In the genomic region with DNA sequence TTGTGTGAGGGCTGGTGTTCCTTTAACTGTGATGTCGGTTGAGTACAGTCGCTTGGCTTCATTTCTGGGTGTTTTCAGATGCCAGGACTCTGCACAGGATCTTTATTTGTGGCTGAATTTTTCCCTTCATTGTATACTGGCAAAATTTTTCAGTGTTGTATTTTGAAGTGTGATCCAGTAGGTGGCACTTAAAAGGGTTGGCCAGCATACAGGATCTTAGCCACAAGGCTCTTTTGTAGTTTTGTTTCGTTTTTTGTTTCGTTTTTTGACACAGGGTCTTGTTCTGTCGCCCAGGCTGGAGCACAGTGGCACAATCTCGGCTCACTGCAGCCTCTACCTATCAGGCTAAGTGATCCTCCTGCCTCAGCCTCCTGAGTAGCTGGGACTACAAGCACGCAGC, we compare ENCODE assay signal across 15 cellular contexts. TPM values are rescaled to one million over a fixed set of nuclear protein-coding genes. Genes with fewer than 3 reads are reported as not detected.
DNase-seq lines count a peak whose midpoint lies in the region; ATAC-seq and TF ChIP-seq lines count a peak whose summit lies in the region.
"Had no signal": no experiment of that assay in that cellular context is flagged by ENCODE, and none has a peak within 500 bp of the region (broad histone marks: within the 10 kb centered on the region; RNA-seq: fewer than 3 reads in every experiment).

No MANE protein-coding gene starts in this region.

- H3K4me3 ChIP-seq in Jurkat, Clone E6-1 (ENCODE audit: low read length), result no peak overlapping the region
- H3K4me3 ChIP-seq: prostate gland, tibial nerve had no signal

- H3K4me1 Mint-ChIP-seq in activated CD4-positive, alpha-beta T cell treated with anti-CD3 and anti-CD28 coated beads, Interleukin-2, amount 10 ng/mL, durations not matched to agents 24 days and 14 days, result peaks cover 7% of the 10 kb centered on the region
- H3K4me1 Mint-ChIP-seq in natural killer cell treated with Interleukin-12 subunit alpha and Interleukin-12 subunit beta and Interleukin-15 and Interleukin-18, amount 100 ng/mL, for 72 hours (ENCODE audit: low read depth in 2 of 2), result peaks cover 6 to 17% of the 10 kb centered on the region in 2 donors
- no peaks in the 10 kb centered on the region for H3K4me1 Mint-ChIP-seq in nephron progenitor cell
- H3K4me1 Mint-ChIP-seq: activated T-helper 17 cell treated with anti-CD3 and anti-CD28 coated beads, Interleukin-2, amount 50 U/mL, for 72 hours; central memory CD8-positive, alpha-beta T cell had no signal

- peaks cover 15% of the 10 kb centered on the region for H3K27me3 Mint-ChIP-seq in activated CD4-positive, alpha-beta T cell treated with anti-CD3 and anti-CD28 coated beads, Interleukin-2, amount 10 ng/mL, durations not matched to agents 24 days and 14 days
- H3K27me3 Mint-ChIP-seq in natural killer cell treated with Interleukin-12 subunit alpha and Interleukin-12 subunit beta and Interleukin-15 and Interleukin-18, amount 100 ng/mL, for 72 hours, result peaks cover 7 to 9% of the 10 kb centered on the region in 2 donors
- H3K27me3 Mint-ChIP-seq in nephron progenitor cell (ENCODE audit: low read depth, poor library complexity), result peaks cover 6% of the 10 kb centered on the region

- peak overlapping the region; percentile 39 for H3K4me3 Mint-ChIP-seq in activated CD4-positive, alpha-beta T cell treated with anti-CD3 and anti-CD28 coated beads, Interleukin-2, amount 10 ng/mL, durations not matched to agents 24 days and 14 days
- peak overlapping the region; percentile 50 for H3K4me3 Mint-ChIP-seq in natural killer cell treated with Interleukin-12 subunit alpha and Interleukin-12 subunit beta and Interleukin-15 and Interleukin-18, amount 100 ng/mL, for 72 hours
- H3K4me3 Mint-ChIP-seq in nephron progenitor cell, result no peak overlapping the region
- H3K4me3 Mint-ChIP-seq: activated T-helper 17 cell treated with anti-CD3 and anti-CD28 coated beads, Interleukin-2, amount 50 U/mL, for 72 hours; central memory CD8-positive, alpha-beta T cell had no signal

- H3K27ac Mint-ChIP-seq in activated CD4-positive, alpha-beta T cell treated with anti-CD3 and anti-CD28 coated beads, Interleukin-2, amount 10 ng/mL, durations not matched to agents 24 days and 14 days, result no peak overlapping the region
- peak overlapping the region; percentile 46 to 82 for H3K27ac Mint-ChIP-seq in natural killer cell treated with Interleukin-12 subunit alpha and Interleukin-12 subunit beta and Interleukin-15 and Interleukin-18, amount 100 ng/mL, for 72 hours
- H3K27ac Mint-ChIP-seq in nephron progenitor cell, result no peak overlapping the region
- H3K27ac Mint-ChIP-seq: activated T-helper 17 cell treated with anti-CD3 and anti-CD28 coated beads, Interleukin-2, amount 50 U/mL, for 72 hours had no signal

- no peak for TF ChIP-seq CTCF in nephron progenitor cell (IDR thresholded peaks at IDR 0.05)

- H3K9me3 Mint-ChIP-seq in activated CD4-positive, alpha-beta T cell treated with anti-CD3 and anti-CD28 coated beads, Interleukin-2, amount 10 ng/mL, durations not matched to agents 24 days and 14 days, result no peaks in the 10 kb centered on the region
- H3K9me3 Mint-ChIP-seq in natural killer cell treated with Interleukin-12 subunit alpha and Interleukin-12 subunit beta and Interleukin-15 and Interleukin-18, amount 100 ng/mL, for 72 hours, result no peaks in the 10 kb centered on the region
- peaks cover 79% of the 10 kb centered on the region for H3K9me3 Mint-ChIP-seq in nephron progenitor cell
- H3K9me3 Mint-ChIP-seq: activated T-helper 17 cell treated with anti-CD3 and anti-CD28 coated beads, Interleukin-2, amount 50 U/mL, for 72 hours; central memory CD8-positive, alpha-beta T cell had no signal

- intact Hi-C loops in activated CD4-positive, alpha-beta T cell treated with anti-CD3 and anti-CD28 coated beads, Interleukin-2, amount 10 ng/mL, durations not matched to agents 24 days and 14 days (cut with micrococcal nuclease), result loop anchor here (10.0 kb wide), 1 partner anchor 252 kb away; no protein-coding TSS in a partner anchor

- ATAC-seq in SK-N-SH treated with all-trans-retinoic acid at 6 μM for 48 hours (peak; percentile 63), GM21619 (IDR thresholded peaks at IDR 0.05; ENCODE audit: unreplicated experiment) (no peak)
- peak; percentile 86 to 94 for ATAC-seq in natural killer cell treated with Interleukin-12 subunit alpha and Interleukin-12 subunit beta and Interleukin-15 and Interleukin-18, amount 100 ng/mL, for 72 hours
- ATAC-seq: activated T-helper 17 cell treated with anti-CD3 and anti-CD28 coated beads, Interleukin-2, amount 50 U/mL, for 72 hours had no signal

- DNase-seq in activated CD4-positive, alpha-beta T cell treated with anti-CD3 and anti-CD28 coated beads, Interleukin-2, amount 10 ng/mL, durations not matched to agents 24 days and 14 days, result peak; percentile 73
- no peak for DNase-seq in activated CD4-positive, alpha-beta T cell treated with anti-CD3 and anti-CD28 coated beads, Interleukin-2, amount 50 U/mL, for 1 hour
- DNase-seq in Jurkat, Clone E6-1 (ENCODE audit: low read depth, low spot score), result peak; percentile 54
- peak; percentile 73 for DNase-seq in natural killer cell treated with Interleukin-12 subunit alpha and Interleukin-12 subunit beta and Interleukin-15 and Interleukin-18, amount 100 ng/mL, for 72 hours (ENCODE audit: low spot score)
- DNase-seq in HCEC 1CT (no peak), nephron progenitor cell (no peak)
- DNase-seq: NCI-H446, T1000 had no signal

- no peaks in the 10 kb centered on the region for H3K36me3 Mint-ChIP-seq in activated CD4-positive, alpha-beta T cell treated with anti-CD3 and anti-CD28 coated beads, Interleukin-2, amount 10 ng/mL, durations not matched to agents 24 days and 14 days (ENCODE audit: low read depth)
- H3K36me3 Mint-ChIP-seq in natural killer cell treated with Interleukin-12 subunit alpha and Interleukin-12 subunit beta and Interleukin-15 and Interleukin-18, amount 100 ng/mL, for 72 hours, result no peaks in the 10 kb centered on the region
- no peaks in the 10 kb centered on the region for H3K36me3 Mint-ChIP-seq in nephron progenitor cell (ENCODE audit: low read depth)

TF ChIP-seq in SK-N-SH treated with all-trans-retinoic acid at 6 μM for 48 hours, 23 proteins besides CTCF, POLR2A, EP300 and RAD21 (continues in another document):
- TF ChIP-seq ZNF8 (CRISPR knock-in tag; IDR thresholded peaks at IDR 0.05) (no peak), ZC3H10 (CRISPR knock-in tag; IDR thresholded peaks at IDR 0.05) (no peak), CSRNP3 (CRISPR knock-in tag; IDR thresholded peaks at IDR 0.05) (no peak), TCF4 (CRISPR knock-in tag; IDR thresholded peaks at IDR 0.05; ENCODE audit: borderline replicate concordance) (no peak), POU6F1 (CRISPR knock-in tag; IDR thresholded peaks at IDR 0.05; ENCODE audit: borderline replicate concordance, low read depth) (no peak), CSDC2 (CRISPR knock-in tag; IDR thresholded peaks at IDR 0.05) (no peak), BACH2 (CRISPR knock-in tag; IDR thresholded peaks at IDR 0.05; ENCODE audit: borderline replicate concordance) (no peak)

RNA-seq across cellular contexts. Expression of gene FCAR, which starts 8.7 kb away (rescaled TPM):
- total RNA-seq in activated CD4-positive, alpha-beta T cell treated with anti-CD3 and anti-CD28 coated beads, Interleukin-2, amount 10 ng/mL, durations not matched to agents 24 days and 14 days, result not detected in 2 replicates
- polyA plus RNA-seq in Jurkat, Clone E6-1 (2012; ENCODE audit: insufficient read depth, insufficient read length), result not detected
- not detected for total RNA-seq in natural killer cell treated with Interleukin-12 subunit alpha and Interleukin-12 subunit beta and Interleukin-15 and Interleukin-18, amount 100 ng/mL, for 72 hours
- total RNA-seq: activated T-helper 17 cell treated with anti-CD3 and anti-CD28 coated beads, Interleukin-2, amount 50 U/mL, for 72 hours; fibroblast of villous mesenchyme; prostate gland had no signal

RNA-seq across cellular contexts. Expression of gene NCR1, which starts 23.2 kb away (rescaled TPM):
- not detected in 2 replicates for total RNA-seq in activated CD4-positive, alpha-beta T cell treated with anti-CD3 and anti-CD28 coated beads, Interleukin-2, amount 10 ng/mL, durations not matched to agents 24 days and 14 days
- not detected for polyA plus RNA-seq in Jurkat, Clone E6-1 (2012; ENCODE audit: insufficient read depth, insufficient read length)
- total RNA-seq in natural killer cell treated with Interleukin-12 subunit alpha and Interleukin-12 subunit beta and Interleukin-15 and Interleukin-18, amount 100 ng/mL, for 72 hours, result 100 to 1,000 TPM in 1 of 2 donors, 10 to 100 TPM in 1; 81.6 to 253 TPM
- total RNA-seq: activated T-helper 17 cell treated with anti-CD3 and anti-CD28 coated beads, Interleukin-2, amount 50 U/mL, for 72 hours; fibroblast of villous mesenchyme had no signal

RNA-seq across cellular contexts. Expression of gene KIR3DL2, which starts 32.5 kb away (rescaled TPM):
- 0.47 and 0.52 TPM in 2 replicates for total RNA-seq in activated CD4-positive, alpha-beta T cell treated with anti-CD3 and anti-CD28 coated beads, Interleukin-2, amount 10 ng/mL, durations not matched to agents 24 days and 14 days
- polyA plus RNA-seq in Jurkat, Clone E6-1 (2012; ENCODE audit: insufficient read depth, insufficient read length), result not detected
- 10 to 100 TPM; 10.3 to 51.2 TPM for total RNA-seq in natural killer cell treated with Interleukin-12 subunit alpha and Interleukin-12 subunit beta and Interleukin-15 and Interleukin-18, amount 100 ng/mL, for 72 hours
- total RNA-seq: fibroblast of villous mesenchyme, prostate gland, tibial nerve had no signal

RNA-seq across cellular contexts. Expression of gene KIR2DS4, which starts 50.3 kb away (rescaled TPM):
- total RNA-seq in activated CD4-positive, alpha-beta T cell treated with anti-CD3 and anti-CD28 coated beads, Interleukin-2, amount 10 ng/mL, durations not matched to agents 24 days and 14 days, result not detected in 2 replicates
- not detected for polyA plus RNA-seq in Jurkat, Clone E6-1 (2012; ENCODE audit: insufficient read depth, insufficient read length)
- total RNA-seq in natural killer cell treated with Interleukin-12 subunit alpha and Interleukin-12 subunit beta and Interleukin-15 and Interleukin-18, amount 100 ng/mL, for 72 hours, result 10 to 100 TPM; 15.7 to 28.7 TPM
- total RNA-seq: activated T-helper 17 cell treated with anti-CD3 and anti-CD28 coated beads, Interleukin-2, amount 50 U/mL, for 72 hours; fibroblast of villous mesenchyme; tibial nerve had no signal

Comparison
In these comparisons a context has a peak if more than half of its experiments do, and no peak if none do; other contexts are left out.
1. DNase-seq: peak in activated CD4-positive, alpha-beta T cell treated with anti-CD3 and anti-CD28 coated beads, Interleukin-2, amount 10 ng/mL, durations not matched to agents 24 days and 14 days (single experiment), Jurkat, Clone E6-1 (single experiment) and natural killer cell treated with Interleukin-12 subunit alpha and Interleukin-12 subunit beta and Interleukin-15 and Interleukin-18, amount 100 ng/mL, for 72 hours (single experiment); none in activated CD4-positive, alpha-beta T cell treated with anti-CD3 and anti-CD28 coated beads, Interleukin-2, amount 50 U/mL, for 1 hour (single experiment), HCEC 1CT (single experiment) and nephron progenitor cell (single experiment).
2. H3K27ac Mint-ChIP-seq: peak in natural killer cell treated with Interleukin-12 subunit alpha and Interleukin-12 subunit beta and Interleukin-15 and Interleukin-18, amount 100 ng/mL, for 72 hours (2 of 2); none in activated CD4-positive, alpha-beta T cell treated with anti-CD3 and anti-CD28 coated beads, Interleukin-2, amount 10 ng/mL, durations not matched to agents 24 days and 14 days (single experiment) and nephron progenitor cell (single experiment).
3. RNA of gene NCR1, which starts 23.2 kb away (total RNA-seq): 81.6 to 253 TPM in natural killer cell treated with Interleukin-12 subunit alpha and Interleukin-12 subunit beta and Interleukin-15 and Interleukin-18, amount 100 ng/mL, for 72 hours; not detected in activated CD4-positive, alpha-beta T cell treated with anti-CD3 and anti-CD28 coated beads, Interleukin-2, amount 10 ng/mL, durations not matched to agents 24 days and 14 days; every median in the first group is over 10 times any median in the second.